Comparison of ENCODE assay signal across 8 cellular contexts in the genomic region with DNA sequence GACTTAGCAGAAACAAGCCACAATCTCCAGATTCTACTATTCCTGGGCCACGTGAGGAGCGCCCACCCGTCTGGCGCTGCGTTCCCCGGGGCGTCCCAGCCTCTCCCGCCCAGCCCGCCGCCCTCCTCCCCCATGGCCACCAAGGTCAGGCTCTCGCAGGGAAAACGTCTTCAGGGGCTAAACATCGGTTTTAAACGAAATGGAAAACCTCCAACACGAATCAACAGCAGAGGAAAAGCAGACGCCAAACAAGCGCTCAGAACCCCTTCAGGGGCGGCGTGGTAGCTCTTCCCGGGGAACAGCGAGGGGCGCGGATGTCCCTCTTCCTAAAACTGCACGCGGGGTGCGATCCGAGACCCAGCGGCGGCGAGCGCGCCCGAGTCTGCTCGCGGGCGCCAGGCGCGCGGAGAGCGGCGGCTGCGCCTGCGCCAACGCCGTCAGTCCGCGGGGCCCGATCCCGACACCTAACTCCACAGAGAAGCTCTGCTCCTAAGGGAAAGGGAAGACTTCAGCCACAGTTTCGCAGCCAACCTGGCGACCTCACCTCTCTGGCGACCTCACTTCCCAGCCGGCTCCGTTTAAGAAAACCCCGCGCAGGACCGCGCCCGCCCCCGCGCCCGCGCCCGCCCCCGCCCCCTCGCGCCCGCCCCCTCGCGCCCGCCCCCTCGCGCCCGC. TPM values are rescaled to one million over a fixed set of nuclear protein-coding genes. Genes with fewer than 3 reads are reported as not detected.
DNase-seq lines count a peak whose midpoint lies in the region; ATAC-seq, FAIRE-seq and TF ChIP-seq lines count a peak whose summit lies in the region.

No MANE protein-coding gene starts in this region.

- H3K4me3 ChIP-seq in HepG2 (replicated peaks in 1 of 3; ENCODE audit: insufficient read depth in 1 of 3, low read depth in 2 of 3, low read length in 3 of 3), result peak overlapping the region; percentile 84 to 100 (median 90)

- H3K27ac ChIP-seq in HepG2 (ENCODE audit: extremely low read length, insufficient read depth, low read length), result peak overlapping the region; percentile 95

- CTCF ChIA-PET in HepG2 (lab: Yijun Ruan, JAX; ENCODE audit: low intra/inter-chr PET ratio, low total read pairs), result interaction anchor here (0.9 to 1.8 kb wide), 5 partner anchors 9 to 467 kb away, joined by 3 to 8 read pairs (median 6); no protein-coding TSS in a partner anchor

- intact Hi-C loops in HepG2 (cut with micrococcal nuclease; ENCODE audit: unreplicated experiment), result no loop called here

- TF ChIP-seq CTCF in HepG2 (CRISPR knock-in tag; IDR thresholded peaks at IDR 0.05), result no peak; the same call in 1 of the 2 replicates

- peak; percentile 22; the same call in 1 of the 2 replicates for TF ChIP-seq RAD21 in HepG2 (CRISPR knock-in tag; IDR thresholded peaks at IDR 0.05)

- peaks cover 9 to 17% of the 10 kb centered on the region in 2 experiments for H3K36me3 ChIP-seq in HepG2 (replicated peaks in 1 of 2; ENCODE audit: control insufficient read depth in 1 of 2, insufficient read depth in 2 of 2, low read length in 2 of 2)

- TF ChIP-seq EP300 in HepG2 (IDR thresholded peaks at IDR 0.05; ENCODE audit: low read depth in 2 of 2, low read length in 2 of 2) (no peak), HepG2 (CRISPR knock-in tag; IDR thresholded peaks at IDR 0.05; ENCODE audit: borderline replicate concordance) (no peak; the same call in 1 of the 2 replicates)

- H3K27me3 ChIP-seq in HepG2 (ENCODE audit: control insufficient read depth in 1 of 2, insufficient read depth in 2 of 2, low read length in 2 of 2), result no peaks in the 10 kb centered on the region; a peak in 1 of 5 replicates

- BruUV-seq in HepG2 (replicated peaks; lab: Mats Ljungman, UMichigan), result TSS peak; percentile 76

- H3K9me3 ChIP-seq in HepG2 (ENCODE audit: low read length), result no peaks in the 10 kb centered on the region

- peak overlapping the region; percentile 4 for H2AFZ ChIP-seq in HepG2 (ENCODE audit: low read length)

- POLR2A ChIA-PET in HepG2 (lab: Yijun Ruan, JAX), result interaction anchor here (1.0 to 2.1 kb wide), 4 partner anchors 9 to 477 kb away, joined by 3 to 11 read pairs (median 5); a partner anchor contains a TSS

- no peaks in the 10 kb centered on the region for H4K20me1 ChIP-seq in HepG2 (ENCODE audit: insufficient read depth, low read length)

- peak overlapping the region; percentile 98 for H3K9ac ChIP-seq in HepG2 (ENCODE audit: insufficient read depth, low read depth, low read length)

- FAIRE-seq in HepG2 (lab: Jason Lieb, UNC), result no peak

- TF ChIP-seq POLR2A in HepG2 (IDR thresholded peaks at IDR 0.05; ENCODE audit: insufficient read depth in 1 of 2, low read depth in 2 of 2, low read length in 2 of 2), result peak; percentile 35 to 76

- peaks cover 68% of the 10 kb centered on the region for H3K4me1 ChIP-seq in HepG2 (ENCODE audit: insufficient read depth, low read length)

- peak; percentile 28 for ATAC-seq in GM18873 (IDR thresholded peaks at IDR 0.05; ENCODE audit: low FRiP score, unreplicated experiment)
- ATAC-seq in HG03103 (IDR thresholded peaks at IDR 0.05; ENCODE audit: low read depth, unreplicated experiment), result peak; percentile 55
- ATAC-seq in activated CD4-positive, CD25-positive, alpha-beta regulatory T cell treated with anti-CD3 and anti-CD28 coated beads, Interleukin-2, amount 50 U/mL, for 24 hours, result peak; percentile 72 to 73
- peak; percentile 70 for ATAC-seq in HepG2

- peak; percentile 93 for DNase-seq in AG20443 (ENCODE audit: low spot score)
- peak; percentile 91 for DNase-seq in NCI-H345 (lab: John Stamatoyannopoulos, UW)
- DNase-seq in dedifferentiated amniotic fluid mesenchymal stem cell (ENCODE audit: extremely low spot score), result peak; percentile 70
- DNase-seq in HepG2 (ENCODE audit: low spot score), result peak; percentile 71
- DNase-seq in stimulated activated CD4-positive, alpha-beta T cell treated with anti-CD3 and anti-CD28 coated beads, Interleukin-4, amount 100 ng/mL, for 24 hours, result peak; percentile 67

- peak overlapping the region; percentile 95 for H3K4me2 ChIP-seq in HepG2 (ENCODE audit: low read depth, low read length)

- peaks cover 31% of the 10 kb centered on the region for H3K79me2 ChIP-seq in HepG2 (ENCODE audit: insufficient read depth, low read length)

- 1% methylated on average over 22 of the region's 74 CpGs for whole genome bisulfite sequencing in HepG2 (ENCODE audit: low lambda C conversion rate)

- in situ Hi-C loops in HepG2 (cut with HindIII; ENCODE audit: extremely low pct_ligation_motif_present, low pct_unique_long_range_greater_than_20kb), result loop anchor here (5.0 to 10.0 kb wide), 2 partner anchors 40 to 618 kb away; a partner anchor contains a TSS

TF ChIP-seq in HepG2, 621 proteins besides CTCF, POLR2A, EP300 and RAD21 (continues in another document):
- TF ChIP-seq SMAD9 (CRISPR knock-in tag; IDR thresholded peaks at IDR 0.05) (no peak), KLF11 (CRISPR knock-in tag; IDR thresholded peaks at IDR 0.05) (peak; percentile 35; the same call in 1 of the 2 replicates), ZNF737 (CRISPR knock-in tag; IDR thresholded peaks at IDR 0.05; ENCODE audit: borderline replicate concordance) (no peak), ZNF790 (CRISPR knock-in tag; IDR thresholded peaks at IDR 0.05; ENCODE audit: borderline replicate concordance) (peak; percentile 59; the same call in 1 of the 2 replicates), ZNF296 (CRISPR knock-in tag; conservative IDR thresholded peaks at IDR 0.05) (0 out of 2 replicates have a peak, but pooled peaks have one; percentile 18), SRY (CRISPR knock-in tag; IDR thresholded peaks at IDR 0.05) (peak; percentile 19; the same call in 1 of the 2 replicates)
- TF ChIP-seq, protein P1, sequence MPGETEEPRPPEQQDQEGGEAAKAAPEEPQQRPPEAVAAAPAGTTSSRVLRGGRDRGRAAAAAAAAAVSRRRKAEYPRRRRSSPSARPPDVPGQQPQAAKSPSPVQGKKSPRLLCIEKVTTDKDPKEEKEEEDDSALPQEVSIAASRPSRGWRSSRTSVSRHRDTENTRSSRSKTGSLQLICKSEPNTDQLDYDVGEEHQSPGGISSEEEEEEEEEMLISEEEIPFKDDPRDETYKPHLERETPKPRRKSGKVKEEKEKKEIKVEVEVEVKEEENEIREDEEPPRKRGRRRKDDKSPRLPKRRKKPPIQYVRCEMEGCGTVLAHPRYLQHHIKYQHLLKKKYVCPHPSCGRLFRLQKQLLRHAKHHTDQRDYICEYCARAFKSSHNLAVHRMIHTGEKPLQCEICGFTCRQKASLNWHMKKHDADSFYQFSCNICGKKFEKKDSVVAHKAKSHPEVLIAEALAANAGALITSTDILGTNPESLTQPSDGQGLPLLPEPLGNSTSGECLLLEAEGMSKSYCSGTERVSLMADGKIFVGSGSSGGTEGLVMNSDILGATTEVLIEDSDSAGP (CRISPR knock-in tag; IDR thresholded peaks at IDR 0.05; ENCODE audit: borderline replicate concordance), result peak; percentile 29; the same call in 1 of the 2 replicates

RNA-seq across cellular contexts. Expression of gene COG1, which starts 0.5 kb away (rescaled TPM):
- total RNA-seq in HepG2 (2016; rRNA removed; fragmentation: Illumina TruSeq; extraction: Trizol), result 30.4 and 36.6 TPM in 2 replicates
- 31.1 and 36.5 TPM in 2 replicates for total RNA-seq in HepG2 (2016; cell fraction: cytosol; rRNA removed; fragmentation: Illumina TruSeq; extraction: Trizol; ENCODE audit: low read depth)
- total RNA-seq in HepG2 (2016; cell fraction: insoluble cytoplasmic fraction; rRNA removed; fragmentation: Illumina TruSeq; extraction: Trizol), result 27.8 and 35.5 TPM in 2 replicates
- 23.1 and 24.1 TPM in 2 replicates for total RNA-seq in HepG2 (2016; cell fraction: membrane; rRNA removed; fragmentation: Illumina TruSeq; extraction: Trizol)
- total RNA-seq in HepG2 (2016; cell fraction: nucleus; rRNA removed; fragmentation: Illumina TruSeq; extraction: Trizol), result 30.5 and 33.6 TPM in 2 replicates
- 39.7 and 42.4 TPM in 2 replicates for polyA plus RNA-seq in HepG2 (2011; rRNA removed)
- polyA plus RNA-seq in HepG2 (2011; cell fraction: cytosol; rRNA removed), result 17.6 and 17.9 TPM in 2 replicates
- polyA plus RNA-seq in HepG2 (2011; cell fraction: nucleus; rRNA removed), result 109 and 125 TPM in 2 replicates
- 39.9 and 40.8 TPM in 2 replicates for polyA plus RNA-seq in HepG2 (2012)
- polyA plus RNA-seq in HepG2 (2016; cell fraction: cytosol; fragmentation: Illumina TruSeq; extraction: Trizol; ENCODE audit: low read depth), result 7.6 and 9.4 TPM in 2 replicates
- polyA plus RNA-seq in HepG2 (2016; cell fraction: insoluble cytoplasmic fraction; fragmentation: Illumina TruSeq; extraction: Trizol; ENCODE audit: low read depth), result 29.1 and 39.8 TPM in 2 replicates
- 12.3 and 15.1 TPM in 2 replicates for polyA plus RNA-seq in HepG2 (2016; cell fraction: membrane; fragmentation: Illumina TruSeq; extraction: Trizol; ENCODE audit: low read depth)
- 67.3 and 73.0 TPM in 2 replicates for polyA plus RNA-seq in HepG2 (2016; cell fraction: nucleus; fragmentation: Illumina TruSeq; extraction: Trizol; ENCODE audit: insufficient read depth, low read depth)
- 29.1 and 63.0 TPM in 2 replicates for polyA minus RNA-seq in HepG2 (2011; rRNA and poly(A)+ RNA removed; ENCODE audit: low replicate concordance)
- polyA minus RNA-seq in HepG2 (2011; cell fraction: cytosol; rRNA and poly(A)+ RNA removed), result 21.6 and 22.3 TPM in 2 replicates
- polyA minus RNA-seq in HepG2 (2011; cell fraction: nucleus; rRNA and poly(A)+ RNA removed), result 95.8 and 106 TPM in 2 replicates

RNA-seq across cellular contexts. Expression of gene SSTR2, which starts 27.5 kb away (rescaled TPM):
- not detected in 2 replicates for total RNA-seq in HepG2 (2016; rRNA removed; fragmentation: Illumina TruSeq; extraction: Trizol)
- total RNA-seq in HepG2 (2016; cell fraction: cytosol; rRNA removed; fragmentation: Illumina TruSeq; extraction: Trizol; ENCODE audit: low read depth), result not detected in 2 replicates
- 0.04 TPM in 1 of 2 replicates, not detected in the other for total RNA-seq in HepG2 (2016; cell fraction: insoluble cytoplasmic fraction; rRNA removed; fragmentation: Illumina TruSeq; extraction: Trizol)
- total RNA-seq in HepG2 (2016; cell fraction: membrane; rRNA removed; fragmentation: Illumina TruSeq; extraction: Trizol), result 0.03 TPM in 1 of 2 replicates, not detected in the other
- not detected in 2 replicates for total RNA-seq in HepG2 (2016; cell fraction: nucleus; rRNA removed; fragmentation: Illumina TruSeq; extraction: Trizol)
- polyA plus RNA-seq in HepG2 (2011; rRNA removed), result 0.01 and 0.04 TPM in 2 replicates
- polyA plus RNA-seq in HepG2 (2011; cell fraction: cytosol; rRNA removed), result 0.05 TPM in 2 replicates
- polyA plus RNA-seq in HepG2 (2011; cell fraction: nucleus; rRNA removed), result 0.03 TPM in 2 replicates
- polyA plus RNA-seq in HepG2 (2012), result 0.03 and 0.21 TPM in 2 replicates
- polyA plus RNA-seq in HepG2 (2016; cell fraction: cytosol; fragmentation: Illumina TruSeq; extraction: Trizol; ENCODE audit: low read depth), result 0.02 TPM in 1 of 2 replicates, not detected in the other
- polyA plus RNA-seq in HepG2 (2016; cell fraction: insoluble cytoplasmic fraction; fragmentation: Illumina TruSeq; extraction: Trizol; ENCODE audit: low read depth), result not detected in 2 replicates
- polyA plus RNA-seq in HepG2 (2016; cell fraction: membrane; fragmentation: Illumina TruSeq; extraction: Trizol; ENCODE audit: low read depth), result 0.02 TPM in 1 of 2 replicates, not detected in the other
- polyA plus RNA-seq in HepG2 (2016; cell fraction: nucleus; fragmentation: Illumina TruSeq; extraction: Trizol; ENCODE audit: insufficient read depth, low read depth), result not detected in 2 replicates
- polyA minus RNA-seq in HepG2 (2011; rRNA and poly(A)+ RNA removed; ENCODE audit: low replicate concordance), result 0.07 and 0.14 TPM in 2 replicates
- polyA minus RNA-seq in HepG2 (2011; cell fraction: cytosol; rRNA and poly(A)+ RNA removed), result not detected in 2 replicates
- under 0.01 and 0.12 TPM in 2 replicates for polyA minus RNA-seq in HepG2 (2011; cell fraction: nucleus; rRNA and poly(A)+ RNA removed)

Comparison
In these comparisons a context has a peak if more than half of its experiments do, and no peak if none do; other contexts are left out.
1. Peak in every context shown above with its lines: DNase-seq, ATAC-seq, H3K4me3 ChIP-seq and H3K27ac ChIP-seq.